8 cellular contexts compared by ENCODE assay signal in the genomic region with DNA sequence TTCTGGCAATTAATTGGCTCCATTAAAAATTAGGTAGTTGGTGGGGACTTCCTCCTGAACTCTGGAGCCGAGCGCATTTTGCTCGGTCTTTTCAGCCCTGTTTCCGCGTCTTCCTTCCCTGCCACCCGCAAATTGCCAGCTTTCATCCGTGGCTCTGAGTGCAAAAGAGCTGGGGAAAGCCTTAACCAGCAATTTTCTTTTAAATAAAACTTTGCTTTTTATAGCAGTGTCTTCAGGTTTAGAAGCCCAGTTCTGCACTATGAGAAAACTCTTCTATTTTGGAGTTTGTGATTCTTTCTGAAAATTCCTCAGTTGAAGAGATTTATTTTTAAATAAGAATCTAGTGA. TPM values are rescaled to one million over a fixed set of nuclear protein-coding genes. Genes with fewer than 3 reads are reported as not detected.
DNase-seq lines count a peak whose midpoint lies in the region; ATAC-seq, FAIRE-seq and TF ChIP-seq lines count a peak whose summit lies in the region.

No MANE protein-coding gene starts in this region.

- H3K4me3 ChIP-seq in PC-3 (ENCODE audit: low read length) (peak overlapping the region; percentile 97), epithelial cell of esophagus (ENCODE audit: low read length) (peak overlapping the region; percentile 83), ovary (peak overlapping the region; percentile 78)

- no peaks in the 10 kb centered on the region for H3K9me2 ChIP-seq in PC-3 (replicated peaks; ENCODE audit: low read length)

- no peak for TF ChIP-seq EP300 in ovary (IDR thresholded peaks at IDR 0.05)

- no peaks in the 10 kb centered on the region for H4K20me1 ChIP-seq in PC-3 (ENCODE audit: low read length)

- FAIRE-seq in GM19239 (lab: Jason Lieb, UNC), result no peak

- no peak for TF ChIP-seq POLR2A in ovary (IDR thresholded peaks at IDR 0.05)

- POLR2A ChIA-PET in PC-3 (lab: Charles Lee; ENCODE audit: unreplicated experiment), result interaction anchor here (0.6 to 0.7 kb wide), 2 partner anchors 82 to 371 kb away, joined by 4 to 5 read pairs; no protein-coding TSS in a partner anchor

- H3K4me2 ChIP-seq in PC-3 (ENCODE audit: low read length), result peak overlapping the region; percentile 80

- TF ChIP-seq CTCF in PC-3 (conservative IDR thresholded peaks at IDR 0.05; ENCODE audit: low read depth, low read length), result no peak
- no peak for TF ChIP-seq CTCF in epithelial cell of esophagus (IDR thresholded peaks at IDR 0.05; ENCODE audit: insufficient read depth, low read depth, low read length, missing control alignments)
- no peak for TF ChIP-seq CTCF in ovary (IDR thresholded peaks at IDR 0.05)

- peak overlapping the region; percentile 65 for H3K9ac ChIP-seq in ES-I3 (ENCODE audit: low read depth, low read length)
- H3K9ac ChIP-seq in PC-3 (ENCODE audit: low read length), result peak overlapping the region; percentile 94

- H3K27ac ChIP-seq in PC-3 (ENCODE audit: low read length) (peak overlapping the region; percentile 83), ovary (peak overlapping the region; percentile 94 to 95)

- BruUV-seq in PC-3 (replicated peaks; lab: Mats Ljungman, UMichigan), result no TSS peak

- no peak for ATAC-seq in PC-3
- ATAC-seq in HG03439 (IDR thresholded peaks at IDR 0.05; ENCODE audit: unreplicated experiment), result no peak

- 0 to 1% (median 1%) methylated on average over 7 of the region's 7 CpGs for WGBS in ovary, 3 donors

- CTCF ChIA-PET in PC-3 (lab: Charles Lee), result interaction anchor here (0.8 kb wide), 1 partner anchor 20 kb away, joined by 3 read pairs; no protein-coding TSS in a partner anchor

- no peaks in the 10 kb centered on the region for H3K36me3 ChIP-seq in ES-I3 (ENCODE audit: insufficient read depth, low read length)
- peaks cover 5% of the 10 kb centered on the region for H3K36me3 ChIP-seq in PC-3 (ENCODE audit: low read depth, low read length)
- H3K36me3 ChIP-seq in ovary, result no peaks in the 10 kb centered on the region

- H3F3A ChIP-seq in PC-3 (ENCODE audit: low read length, unreplicated experiment), result peaks cover 4% of the 10 kb centered on the region

- H3K79me2 ChIP-seq in PC-3 (ENCODE audit: low read length), result peaks cover 55% of the 10 kb centered on the region

- H3K9me3 ChIP-seq in ES-I3 (ENCODE audit: control insufficient read depth, insufficient read depth, low read length) (no peaks in the 10 kb centered on the region), PC-3 (ENCODE audit: low read length) (no peaks in the 10 kb centered on the region), ovary (no peaks in the 10 kb centered on the region)

- no peaks in the 10 kb centered on the region for H3K27me3 ChIP-seq in PC-3 (ENCODE audit: low read length)
- no peaks in the 10 kb centered on the region for H3K27me3 ChIP-seq in ovary

- DNase-seq in PC-3 (no peak), epithelial cell of esophagus (ENCODE audit: low read depth) (no peak), ovary (no peak), D341Med (ENCODE audit: low spot score) (no peak), SHP77 treated with DMSO at 0.1 percent for 48 hours (lab: John Stamatoyannopoulos, UW) (no peak), GM19239 (ENCODE audit: insufficient read length, low spot score) (no peak)

- H2AFZ ChIP-seq in PC-3 (ENCODE audit: low read length), result peak overlapping the region; percentile 93

- intact Hi-C loops in PC-3 (cut with micrococcal nuclease), result loop anchor here (5.0 kb wide), 1 partner anchor 164 kb away; no protein-coding TSS in a partner anchor
- intact Hi-C loops in ovary (cut with DNase I), result loop anchor here in 3 of 4 donors (1.0 to 10.0 kb wide), 4 partner anchors 101 to 151 kb away; a partner anchor contains a TSS

- H3K4me1 ChIP-seq in ES-I3 (ENCODE audit: insufficient read depth, low read length), result peaks cover 12% of the 10 kb centered on the region
- H3K4me1 ChIP-seq in PC-3 (ENCODE audit: insufficient read depth, low read length), result peaks cover 29% of the 10 kb centered on the region
- H3K4me1 ChIP-seq in ovary (ENCODE audit: insufficient read depth), result peaks cover 15% of the 10 kb centered on the region

RNA-seq across cellular contexts. Expression of a gene that starts 0.7 kb away (rescaled TPM):
- total RNA-seq in PC-3 (2014; rRNA removed) (20.8 and 26.5 TPM in 2 replicates), ovary (10 to 100 TPM; 33.3 to 73.7 (median 46.2) TPM)
- 10 to 100 TPM; 21.7 to 50.7 TPM for polyA plus RNA-seq in ovary

RNA-seq across cellular contexts. Expression of a gene that starts 0.8 kb away (rescaled TPM):
- total RNA-seq in PC-3 (2014; rRNA removed) (not detected in 2 replicates), ovary (not detected)
- not detected for polyA plus RNA-seq in ovary

RNA-seq across cellular contexts. Expression of a gene that starts 56.0 kb away (rescaled TPM):
- not detected in 2 replicates for total RNA-seq in PC-3 (2014; rRNA removed)
- total RNA-seq in ovary, result 1 to 10 TPM; 1.3 to 3.7 (median 2.1) TPM
- 1 to 10 TPM; 1.1 to 1.2 TPM for polyA plus RNA-seq in ovary
